Comparison of ENCODE assay signal across 10 cellular contexts in the genomic region with DNA sequence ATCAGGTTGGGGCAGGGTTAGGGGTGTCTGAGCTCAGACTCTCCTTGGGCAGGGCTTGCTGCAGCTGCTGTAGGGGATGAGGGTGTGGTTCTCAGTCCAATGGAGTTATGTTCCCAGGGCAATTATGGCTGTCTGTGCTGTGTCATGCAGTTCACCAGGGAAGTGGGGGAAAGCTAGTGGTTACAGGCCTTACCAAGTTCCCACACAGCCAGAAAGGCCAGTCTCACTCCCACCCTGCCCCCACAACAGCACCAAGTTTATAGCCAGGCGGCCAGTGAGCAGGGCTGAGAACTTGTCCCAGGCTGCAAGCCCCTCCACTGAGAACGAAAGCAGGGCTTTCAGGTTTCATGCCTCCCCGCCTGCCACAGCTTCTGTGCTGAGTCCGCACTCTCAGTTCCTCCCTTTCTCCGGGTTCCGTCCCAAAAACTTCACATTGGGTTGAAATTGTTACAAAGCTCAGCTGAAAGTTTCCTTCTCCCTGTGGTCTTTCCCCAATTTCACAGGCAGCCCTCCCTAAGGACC. TPM values are rescaled to one million over a fixed set of nuclear protein-coding genes. Genes with fewer than 3 reads are reported as not detected.
DNase-seq lines count a peak whose midpoint lies in the region; ATAC-seq and TF ChIP-seq lines count a peak whose summit lies in the region.
"Had no signal": no experiment of that assay in that cellular context is flagged by ENCODE, and none has a peak within 500 bp of the region (broad histone marks: within the 10 kb centered on the region; RNA-seq: fewer than 3 reads in every experiment).

No MANE protein-coding gene starts in this region.

- intact Hi-C loops in activated CD4-positive, alpha-beta T cell treated with anti-CD3 and anti-CD28 coated beads, Interleukin-2, amount 10 ng/mL, durations not matched to agents 24 days and 14 days (cut with micrococcal nuclease), result no loop called here

- H3K56ac ChIP-seq in mesendoderm (ENCODE audit: low read length), result no peak overlapping the region

- peaks cover 21% of the 10 kb centered on the region for H3K27me3 Mint-ChIP-seq in activated CD4-positive, alpha-beta T cell treated with anti-CD3 and anti-CD28 coated beads, Interleukin-2, amount 10 ng/mL, durations not matched to agents 24 days and 14 days
- H3K27me3 Mint-ChIP-seq in T-cell, result peaks cover 4 to 9% of the 10 kb centered on the region in 2 donors

- no peaks in the 10 kb centered on the region for H3K79me1 ChIP-seq in mesendoderm (ENCODE audit: low read length)

- CTCF ChIA-PET in T-cell (lab: Charles Lee), result interaction anchor here in 1 of 2 donors (1.2 kb wide), 1 partner anchor 11 kb away, joined by 3 read pairs; no protein-coding TSS in a partner anchor

- no peak overlapping the region for H3K4me3 ChIP-seq in mesendoderm (ENCODE audit: low read length)
- H3K4me3 ChIP-seq in WERI-Rb-1 (ENCODE audit: low read depth, low read length), result no peak overlapping the region

- H3K27ac ChIP-seq in mesendoderm (ENCODE audit: low read depth, low read length) (no peak overlapping the region), WERI-Rb-1 (no peak overlapping the region)

- peak; percentile 57 for ATAC-seq in GM18498 (IDR thresholded peaks at IDR 0.05; ENCODE audit: unreplicated experiment)
- peak; percentile 91 for ATAC-seq in GM21825 (IDR thresholded peaks at IDR 0.05; ENCODE audit: unreplicated experiment)
- ATAC-seq in HG03575 (IDR thresholded peaks at IDR 0.05; ENCODE audit: extremely low read depth, insufficient number of reproducible peaks, low FRiP score, unreplicated experiment), result peak; percentile 62
- no peak for ATAC-seq in T-cell (replicated peaks in 1 of 4)
- ATAC-seq: activated CD8-positive, alpha-beta memory T cell treated with anti-CD3 and anti-CD28 coated beads, Interleukin-2, amount 10 ng/mL, durations not matched to agents 7 days and 5 days had no signal

- no peaks in the 10 kb centered on the region for H3K79me2 ChIP-seq in mesendoderm (ENCODE audit: control insufficient read depth, insufficient read depth, low read length)

- no peak overlapping the region for H3K4me2 ChIP-seq in mesendoderm (ENCODE audit: low read length)

- H3K4me3 Mint-ChIP-seq in activated CD4-positive, alpha-beta T cell treated with anti-CD3 and anti-CD28 coated beads, Interleukin-2, amount 10 ng/mL, durations not matched to agents 24 days and 14 days, result no peak overlapping the region
- H3K4me3 Mint-ChIP-seq in T-cell, result no peak overlapping the region
- H3K4me3 Mint-ChIP-seq: activated CD8-positive, alpha-beta memory T cell treated with anti-CD3 and anti-CD28 coated beads, Interleukin-2, amount 10 ng/mL, durations not matched to agents 7 days and 5 days; immature natural killer cell had no signal

- no peaks in the 10 kb centered on the region for H3K4me1 Mint-ChIP-seq in activated CD4-positive, alpha-beta T cell treated with anti-CD3 and anti-CD28 coated beads, Interleukin-2, amount 10 ng/mL, durations not matched to agents 24 days and 14 days
- no peaks in the 10 kb centered on the region for H3K4me1 Mint-ChIP-seq in T-cell
- H3K4me1 Mint-ChIP-seq: activated CD8-positive, alpha-beta memory T cell treated with anti-CD3 and anti-CD28 coated beads, Interleukin-2, amount 10 ng/mL, durations not matched to agents 7 days and 5 days; immature natural killer cell had no signal

- no peaks in the 10 kb centered on the region for H3K9me3 Mint-ChIP-seq in activated CD4-positive, alpha-beta T cell treated with anti-CD3 and anti-CD28 coated beads, Interleukin-2, amount 10 ng/mL, durations not matched to agents 24 days and 14 days
- H3K9me3 Mint-ChIP-seq in T-cell, result peaks cover 3 to 12% (median 8%) of the 10 kb centered on the region in 3 donors

- DNase-seq in mesendoderm, result no peak
- DNase-seq in NCI-H526 treated with DMSO at 0.1 percent for 48 hours (lab: John Stamatoyannopoulos, UW), result no peak
- no peak for DNase-seq in activated CD4-positive, alpha-beta T cell treated with anti-CD3 and anti-CD28 coated beads, Interleukin-2, amount 10 ng/mL, durations not matched to agents 24 days and 14 days
- DNase-seq in T-cell, result no peak
- no peak for DNase-seq in WERI-Rb-1
- DNase-seq: activated CD8-positive, alpha-beta memory T cell treated with anti-CD3 and anti-CD28 coated beads, Interleukin-2, amount 10 ng/mL, durations not matched to agents 7 days and 5 days; immature natural killer cell had no signal

- H3K36me3 Mint-ChIP-seq in activated CD4-positive, alpha-beta T cell treated with anti-CD3 and anti-CD28 coated beads, Interleukin-2, amount 10 ng/mL, durations not matched to agents 24 days and 14 days (ENCODE audit: low read depth), result no peaks in the 10 kb centered on the region
- peaks cover 4% of the 10 kb centered on the region for H3K36me3 Mint-ChIP-seq in T-cell
- H3K36me3 Mint-ChIP-seq: activated CD8-positive, alpha-beta memory T cell treated with anti-CD3 and anti-CD28 coated beads, Interleukin-2, amount 10 ng/mL, durations not matched to agents 7 days and 5 days; immature natural killer cell had no signal

- H3K9ac ChIP-seq in mesendoderm (ENCODE audit: low read length), result no peak overlapping the region

- H3K4me1 ChIP-seq in mesendoderm (ENCODE audit: control insufficient read depth, low read depth, low read length), result no peaks in the 10 kb centered on the region

- H2BK5ac ChIP-seq in mesendoderm (ENCODE audit: low read length), result no peak overlapping the region

- no peak overlapping the region for H2BK120ac ChIP-seq in mesendoderm (ENCODE audit: low read depth, low read length)

- no peak overlapping the region for H4K5ac ChIP-seq in mesendoderm (ENCODE audit: low read length)

- H3K36me3 ChIP-seq in mesendoderm (ENCODE audit: control insufficient read depth, insufficient read depth, low read length) (no peaks in the 10 kb centered on the region), WERI-Rb-1 (no peaks in the 10 kb centered on the region)

- H2AK5ac ChIP-seq in mesendoderm (ENCODE audit: low read length), result no peak overlapping the region

- H3K9me3 ChIP-seq in WERI-Rb-1 (ENCODE audit: severe bottlenecking), result no peaks in the 10 kb centered on the region

- no peak overlapping the region for H3K18ac ChIP-seq in mesendoderm (ENCODE audit: low read length)

- POLR2A ChIA-PET in T-cell (lab: Charles Lee), result no interaction called here

- no peak overlapping the region for H3K23ac ChIP-seq in mesendoderm (ENCODE audit: low read length)

- H3K27me3 ChIP-seq in mesendoderm (ENCODE audit: insufficient read depth, low read length, poor library complexity) (no peaks in the 10 kb centered on the region), WERI-Rb-1 (ENCODE audit: insufficient read depth, low read depth, severe bottlenecking) (peaks cover 26% of the 10 kb centered on the region)

- H4K8ac ChIP-seq in mesendoderm (ENCODE audit: low read depth, low read length), result peak overlapping the region; percentile 65

- H3K4ac ChIP-seq in mesendoderm (ENCODE audit: low read depth, low read length), result no peak overlapping the region

- TF ChIP-seq CTCF in WERI-Rb-1 (IDR thresholded peaks at IDR 0.05; ENCODE audit: low read depth, low read length), result no peak

- no peak overlapping the region for H2BK15ac ChIP-seq in mesendoderm (replicated peaks; ENCODE audit: low read depth)

- no peak overlapping the region for H3K27ac Mint-ChIP-seq in activated CD4-positive, alpha-beta T cell treated with anti-CD3 and anti-CD28 coated beads, Interleukin-2, amount 10 ng/mL, durations not matched to agents 24 days and 14 days
- H3K27ac Mint-ChIP-seq in T-cell, result no peak overlapping the region
- H3K27ac Mint-ChIP-seq: activated CD8-positive, alpha-beta memory T cell treated with anti-CD3 and anti-CD28 coated beads, Interleukin-2, amount 10 ng/mL, durations not matched to agents 7 days and 5 days; immature natural killer cell had no signal

- WGBS in mesendoderm (ENCODE audit: extremely low coverage, insufficient coverage, low lambda C conversion rate), result no CpG with 5 or more reads among the region's 6 CpGs

RNA-seq across cellular contexts. Expression of a gene that starts 19.6 kb away (rescaled TPM):
- 11.0 TPM for polyA plus RNA-seq in mesendoderm (2013, experiment 1 of 2)
- 11.1 TPM for polyA plus RNA-seq in mesendoderm (2013, experiment 2 of 2)
- total RNA-seq in activated CD4-positive, alpha-beta T cell treated with anti-CD3 and anti-CD28 coated beads, Interleukin-2, amount 10 ng/mL, durations not matched to agents 24 days and 14 days, result 46.4 and 46.6 TPM in 2 replicates
- total RNA-seq in T-cell, result 10 to 100 TPM; 13.9 to 47.6 (median 44.6) TPM

Comparison
In these comparisons a context has a peak if more than half of its experiments do, and no peak if none do; other contexts are left out.
1. ATAC-seq: peak in GM18498 (single experiment), GM21825 (single experiment) and HG03575 (single experiment); none in T-cell (0 of 4).